8 cellular contexts compared by ENCODE assay signal in the genomic region with DNA sequence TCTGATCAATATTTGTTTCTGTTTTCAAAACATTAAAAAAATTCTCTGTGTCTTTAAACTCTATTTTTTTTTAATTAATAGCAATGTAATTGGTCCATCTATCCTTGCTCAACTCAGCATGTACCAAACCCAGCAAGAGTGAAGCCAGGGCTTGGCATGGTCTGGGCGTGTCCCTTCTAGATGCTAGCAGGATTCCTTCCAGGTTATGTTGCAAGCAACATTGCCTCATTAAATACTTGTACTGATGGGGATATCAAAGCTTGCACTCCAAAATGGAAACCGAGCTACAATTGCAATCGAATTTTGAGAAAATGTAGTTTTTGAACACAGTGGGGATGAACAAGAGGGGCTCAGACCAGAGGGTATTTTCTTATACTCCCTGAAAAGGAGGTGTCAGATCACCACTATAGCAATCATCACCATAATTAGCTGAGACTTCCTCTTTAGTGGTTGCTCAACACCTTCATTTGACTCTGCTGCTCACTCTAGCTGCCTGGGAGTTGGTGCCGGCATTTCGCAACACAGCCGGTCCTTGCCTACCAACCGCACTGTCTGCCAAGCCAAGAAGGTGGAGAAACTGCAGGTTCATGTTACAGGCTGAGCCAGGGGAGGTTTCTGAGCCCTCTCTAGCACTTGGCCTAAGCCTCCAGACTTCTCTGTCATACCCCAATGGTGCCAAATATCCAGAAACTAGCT.
A peak's percentile ranks its signal among the peaks of the same experiment; 100 is the strongest.
DNase-seq lines count a peak whose midpoint lies in the region; ATAC-seq and TF ChIP-seq lines count a peak whose summit lies in the region.

No MANE protein-coding gene starts in this region.

- no peaks in the 10 kb centered on the region for H3K27me3 ChIP-seq in brain microvascular endothelial cell (replicated peaks)

- peak; percentile 71 for DNase-seq in DMS 273 (lab: John Stamatoyannopoulos, UW; ENCODE audit: unreplicated experiment)
- DNase-seq in NOMO-1 (lab: John Stamatoyannopoulos, UW; ENCODE audit: unreplicated experiment in 2 of 2), result peak; percentile 92 to 98
- DNase-seq in fibroblast of the conjunctiva (ENCODE audit: low read depth), result peak; percentile 6
- peak; percentile 16 for DNase-seq in putamen (ENCODE audit: low spot score)
- DNase-seq in activated T-cell treated with anti-CD3 and anti-CD28 coated beads, Interleukin-2, amount 50 U/mL, for 1 hour, result no peak
- DNase-seq in brain microvascular endothelial cell, result no peak

- no peak overlapping the region for H3K4me3 ChIP-seq in brain microvascular endothelial cell (ENCODE audit: low read depth, low read length)

- ATAC-seq in HG02763 (IDR thresholded peaks at IDR 0.05; ENCODE audit: unreplicated experiment) (peak; percentile 56), HG02973 (IDR thresholded peaks at IDR 0.05; ENCODE audit: unreplicated experiment) (no peak)

- in situ Hi-C loops in brain microvascular endothelial cell (cut with HindIII; ENCODE audit: low pct_ligation_motif_present, low sequenced_read_pairs), result no loop called here

- no peak for TF ChIP-seq CTCF in brain microvascular endothelial cell (IDR thresholded peaks at IDR 0.05; ENCODE audit: low read depth, low read length, missing control alignments)

- H3K27ac ChIP-seq in brain microvascular endothelial cell, result no peak overlapping the region

- no peaks in the 10 kb centered on the region for H3K36me3 ChIP-seq in brain microvascular endothelial cell (replicated peaks)

Comparison
In these comparisons a context has a peak if more than half of its experiments do, and no peak if none do; other contexts are left out.
1. DNase-seq: peak in DMS 273 (single experiment), NOMO-1 (2 of 2), fibroblast of the conjunctiva (single experiment) and putamen (single experiment); none in activated T-cell treated with anti-CD3 and anti-CD28 coated beads, Interleukin-2, amount 50 U/mL, for 1 hour (single experiment) and brain microvascular endothelial cell (single experiment).